Comparison of ENCODE assay signal across 13 cellular contexts in the genomic region with DNA sequence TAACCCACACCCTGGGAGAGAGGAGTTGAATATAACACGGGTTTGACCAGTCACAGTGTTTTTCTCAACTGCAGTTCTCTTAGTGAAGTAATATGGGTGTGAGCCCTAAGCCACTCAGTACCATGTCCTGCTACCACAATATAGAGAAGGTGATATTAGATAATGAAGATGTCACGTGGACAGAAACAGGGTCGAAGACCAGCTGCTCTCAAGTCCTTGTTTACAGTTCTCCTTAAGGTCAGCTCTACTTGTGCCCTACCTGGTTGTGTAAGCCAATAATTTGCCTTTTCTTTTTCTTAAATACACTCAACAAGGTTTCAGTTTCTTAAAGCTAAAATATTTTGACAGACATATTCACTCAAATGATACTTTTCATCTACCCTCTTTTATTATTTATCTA.
"Had no signal": no experiment of that assay in that cellular context is flagged by ENCODE, and none has a peak within 500 bp of the region (broad histone marks: within the 10 kb centered on the region; RNA-seq: fewer than 3 reads in every experiment).

No MANE protein-coding gene starts in this region.

- H3K9me3 ChIP-seq: mucosa of descending colon, thoracic aorta, upper lobe of right lung had no signal

- H3K4me3 ChIP-seq: mucosa of descending colon, thoracic aorta, upper lobe of right lung had no signal

- H3K27ac ChIP-seq: thoracic aorta, upper lobe of right lung had no signal

- DNase-seq: activated CD4-positive, alpha-beta T cell treated with anti-CD3 and anti-CD28 coated beads for 4 hours; activated CD8-positive, alpha-beta memory T cell treated with anti-CD3 and anti-CD28 coated beads, Interleukin-2, amount 50 U/mL, for 4 hours; activated CD8-positive, alpha-beta T cell treated with anti-CD3 and anti-CD28 coated beads for 36 hours; activated gamma-delta T cell; activated T-cell treated with anti-CD3 and anti-CD28 coated beads, Interleukin-2, amount 50 U/mL, for 48 hours; islet precursor cell; mucosa of descending colon; natural killer cell; nucleus accumbens; posterior cingulate gyrus; retina; upper lobe of right lung had no signal

- H3K36me3 ChIP-seq: thoracic aorta, upper lobe of right lung had no signal

- H3K27me3 ChIP-seq: upper lobe of right lung had no signal

- H3K4me1 ChIP-seq: upper lobe of right lung had no signal
